ENCODE assay signal across 8 cellular contexts in genomic region chr14:88825078-88825458, GRCh38. TPM values are rescaled to one million over a fixed set of nuclear protein-coding genes. Genes with fewer than 3 reads are reported as not detected.
DNase-seq lines count a peak whose midpoint lies in the region; ATAC-seq, FAIRE-seq and TF ChIP-seq lines count a peak whose summit lies in the region.

No MANE protein-coding gene starts in this region.

- no peak for DNase-seq in AG04450 (ENCODE audit: low read depth, low spot score)
- no peak for DNase-seq in HFFc6
- no peak for DNase-seq in GM12878 (ENCODE audit: low read depth, low spot score)
- no peak for DNase-seq in NCI-H187 (lab: John Stamatoyannopoulos, UW)
- no peak for DNase-seq in HEK293T (ENCODE audit: extremely low spot score)

- peaks cover 22% of the 10 kb centered on the region for H3K36me3 Mint-ChIP-seq in HFFc6 (ENCODE audit: low read depth)

- no peaks in the 10 kb centered on the region for H3K27me3 Mint-ChIP-seq in HFFc6 (ENCODE audit: insufficient read depth)

- H4K20me1 ChIP-seq in GM12878 (ENCODE audit: control insufficient read depth, insufficient read depth), result no peaks in the 10 kb centered on the region

- H3K79me2 ChIP-seq in GM12878 (ENCODE audit: control insufficient read depth, insufficient read depth, low read length), result no peaks in the 10 kb centered on the region

- H3K27ac ChIP-seq in AG04450 (ENCODE audit: low read depth, low read length), result peak overlapping the region; percentile 80
- peak overlapping the region; percentile 52; the same call in 1 of the 2 replicates for H3K27ac ChIP-seq in GM12878 (ENCODE audit: control insufficient read depth, insufficient read depth)
- peak overlapping the region; percentile 72 to 86 for H3K27ac ChIP-seq in liver (ENCODE audit: low read depth in 1 of 2, low read length in 2 of 2)
- peak overlapping the region; percentile 31 for H3K27ac ChIP-seq in urinary bladder (ENCODE audit: low read depth)

- H3K9ac ChIP-seq in GM12878 (ENCODE audit: control insufficient read depth, insufficient read depth, low read length) (peak overlapping the region; percentile 41; the same call in 1 of the 2 replicates), liver (ENCODE audit: low read depth in 1 of 2, low read length in 2 of 2) (peak overlapping the region; percentile 55 to 62)

- H3K27ac Mint-ChIP-seq in HFFc6, result peak overlapping the region; percentile 100

- RAD21 ChIA-PET in GM12878 (lab: Charles Lee; ENCODE audit: unreplicated experiment), result interaction anchor here (1.1 to 2.3 kb wide), 5 partner anchors 13 to 159 kb away, joined by 3 to 8 read pairs (median 4); no protein-coding TSS in a partner anchor

- SMC1A ChIA-PET in GM12878 (lab: Charles Lee; ENCODE audit: uncharacterized antibody, unreplicated experiment), result interaction anchor here (0.6 to 2.6 kb wide), 4 partner anchors 9 to 880 kb away, joined by 3 to 15 read pairs (median 3); no protein-coding TSS in a partner anchor

- H3K9me3 ChIP-seq in AG04450 (ENCODE audit: control insufficient read depth, insufficient read depth, low read length), result peaks cover 3% of the 10 kb centered on the region; the same call in 1 of the 2 replicates
- no peaks in the 10 kb centered on the region for H3K9me3 ChIP-seq in GM12878 (replicated peaks; ENCODE audit: control insufficient read depth, insufficient read depth, low read length)
- no peaks in the 10 kb centered on the region for H3K9me3 ChIP-seq in liver (ENCODE audit: control insufficient read depth in 4 of 4, low read length in 3 of 4)

- in situ Hi-C loops in GM12878 (cut with MboI), result no loop called here

- no TSS peak for BruUV-seq in GM12878 (replicated peaks; lab: Mats Ljungman, UMichigan)

- WGBS in GM12878 (ENCODE audit: insufficient coverage, insufficient replicate concordance, low lambda C conversion rate, missing lambda C conversion rate), result 16% methylated on average over 5 of the region's 5 CpGs
- 3% methylated on average over 5 of the region's 5 CpGs for WGBS in liver
- 3% methylated on average over 5 of the region's 5 CpGs for WGBS in urinary bladder

- H2AFZ ChIP-seq in GM12878 (ENCODE audit: control insufficient read depth, low read depth, low read length), result peak overlapping the region; percentile 98

- no peak for TF ChIP-seq POLR2A in GM12878 (IDR thresholded peaks at IDR 0.05; ENCODE audit: low read depth, low read length)

- H3K4me3 Mint-ChIP-seq in HFFc6, result peak overlapping the region; percentile 95

- POLR2A ChIA-PET in AG04450 (lab: Yijun Ruan, JAX), result interaction anchor here (0.8 to 1.6 kb wide), 9 partner anchors 9 to 176 kb away, joined by 3 to 18 read pairs (median 4); partner anchors contain the start of gene EML5
- POLR2A ChIA-PET in GM12878 (lab: Charles Lee), result no interaction called here
- POLR2A ChIA-PET in HEK293T (lab: Yijun Ruan, JAX), result interaction anchor here (0.8 to 1.6 kb wide), 8 partner anchors 9 to 157 kb away, joined by 3 to 11 read pairs (median 4); partner anchors contain the start of gene EML5

- CTCF ChIA-PET in AG04450 (lab: Charles Lee) (interaction anchor here (1.0 to 1.4 kb wide), 4 partner anchors 11 to 158 kb away, joined by 3 to 11 read pairs (median 5); no protein-coding TSS in a partner anchor), GM12878 (lab: Yijun Ruan, JAX) (interaction anchor here (1.1 to 3.2 kb wide), 4 partner anchors 14 to 635 kb away, joined by 3 to 13 read pairs (median 4); no protein-coding TSS in a partner anchor), HEK293T (lab: Yijun Ruan, JAX) (interaction anchor here (0.6 kb wide), 1 partner anchor 570 kb away, joined by 3 read pairs; no protein-coding TSS in a partner anchor)

- peak overlapping the region; percentile 73 for H3K4me2 ChIP-seq in GM12878 (ENCODE audit: control insufficient read depth, insufficient read depth)

- no peak for ATAC-seq in GM12878
- no peak for ATAC-seq in GM18909 (IDR thresholded peaks at IDR 0.05; ENCODE audit: poor library complexity, unreplicated experiment)

- no peak for TF ChIP-seq EP300 in GM12878 (IDR thresholded peaks at IDR 0.05; ENCODE audit: borderline replicate concordance in 1 of 2, control insufficient read depth in 1 of 2, low read depth in 2 of 2, low read length in 2 of 2)

- no peak for TF ChIP-seq RAD21 in GM12878 (IDR thresholded peaks at IDR 0.05; ENCODE audit: insufficient read depth, low read depth, low read length)
- TF ChIP-seq RAD21 in liver (IDR thresholded peaks at IDR 0.05), result no peak

- intact Hi-C loops in GM12878 (cut with micrococcal nuclease; ENCODE audit: unreplicated experiment), result no loop called here

- H3K4me1 ChIP-seq in GM12878 (ENCODE audit: control insufficient read depth, insufficient read depth, low read length) (0 out of 2 replicates have a peak, but pooled peaks cover 2% of the 10 kb centered on the region), liver (ENCODE audit: control insufficient read depth in 4 of 4, insufficient read depth in 4 of 4, low read length in 3 of 4) (peaks cover 1 to 30% (median 21%) of the 10 kb centered on the region in 4 donors), urinary bladder (ENCODE audit: insufficient read depth) (peaks cover 2% of the 10 kb centered on the region)

- no peak for FAIRE-seq in GM12878 (lab: Jason Lieb, UNC)

- no peaks in the 10 kb centered on the region for H3K36me3 ChIP-seq in GM12878 (ENCODE audit: control insufficient read depth in 2 of 2, insufficient read depth in 2 of 2, low read length in 1 of 2)
- no peaks in the 10 kb centered on the region for H3K36me3 ChIP-seq in liver (ENCODE audit: control insufficient read depth in 4 of 4, insufficient read depth in 3 of 4, low read depth in 1 of 4, low read length in 3 of 4)
- H3K36me3 ChIP-seq in urinary bladder (ENCODE audit: insufficient read depth), result no peaks in the 10 kb centered on the region

- H3K4me3 ChIP-seq in AG04450 (ENCODE audit: low read depth, low read length) (peak overlapping the region; percentile 82), GM12878 (peak overlapping the region; percentile 75), liver (ENCODE audit: low read depth in 1 of 3, low read length in 3 of 3) (peak overlapping the region; percentile 78 to 97 (median 90)), urinary bladder (ENCODE audit: low read depth, low read length) (peak overlapping the region; percentile 71)

- H3K9me3 Mint-ChIP-seq in HFFc6, result 0 out of 2 replicates have a peak, but pooled peaks cover 5% of the 10 kb centered on the region

- TF ChIP-seq CTCF in AG04450 (IDR thresholded peaks at IDR 0.05; ENCODE audit: low read depth, low read length) (no peak), HFFc6 (IDR thresholded peaks at IDR 0.05) (no peak), GM12878 (IDR thresholded peaks at IDR 0.05 in 2 of 3, conservative IDR thresholded peaks at IDR 0.05 in 1 of 3; ENCODE audit: control insufficient read depth in 2 of 3, extremely low read depth in 1 of 3, insufficient read depth in 1 of 3, low read depth in 3 of 3, low read length in 3 of 3) (no peak), liver (IDR thresholded peaks at IDR 0.05; ENCODE audit: low read depth, low read length, missing input control) (no peak)

- H3K4me1 Mint-ChIP-seq in HFFc6 (ENCODE audit: low read depth), result peaks cover 59% of the 10 kb centered on the region

- H3K27me3 ChIP-seq in AG04450 (ENCODE audit: control insufficient read depth, insufficient read depth, low read length) (no peaks in the 10 kb centered on the region), GM12878 (replicated peaks in 1 of 2; ENCODE audit: control insufficient read depth in 2 of 2, insufficient read depth in 2 of 2, low read length in 1 of 2) (no peaks in the 10 kb centered on the region; a peak in 1 of 4 replicates), liver (ENCODE audit: control insufficient read depth in 4 of 4, insufficient read depth in 4 of 4, low read length in 3 of 4) (no peaks in the 10 kb centered on the region)

RNA-seq across cellular contexts. Expression of gene TTC8, which starts 0.6 kb away (rescaled TPM):
- polyA plus RNA-seq in AG04450 (2011; rRNA removed) (70.7 and 83.4 TPM in 2 replicates), GM12878 (2011; rRNA removed) (1.8 and 2.3 TPM in 2 replicates), GM12878 (2014; fragmentation: Illumina TruSeq; extraction: Trizol) (2.9 and 3.6 TPM in 2 replicates), GM12878 (2014; fragmentation: Nextera tagmentation; extraction: Ambion mirVana) (1 to 10 TPM; 1.9 to 3.3 TPM), GM12878 (2014; rRNA removed) (2.8 and 4.6 TPM in 2 replicates), GM12878 (2016; fragmentation: Nextera tagmentation; extraction: Ambion mirVana) (1 to 10 TPM; 2.1 to 2.7 TPM), liver (10 to 100 TPM in 1 of 2 donors, 1 to 10 TPM in 1; 7.3 to 10.7 TPM), urinary bladder (23.2 TPM)
- polyA minus RNA-seq in AG04450 (2011; rRNA and poly(A)+ RNA removed), result 57.7 and 71.4 TPM in 2 replicates
- total RNA-seq in HFFc6 (2021; fragmentation: NEBNext Ultra II Directional; extraction: Animal tissue kit (Norgen Biotek cat#: 25700)), result 10 to 100 TPM; 51.3 to 70.0 (median 58.5) TPM
- total RNA-seq in GM12878 (2013; cell fraction: nucleolus; rRNA removed), result 0.52 and 0.93 TPM in 2 replicates
- total RNA-seq in GM12878 (2014; rRNA removed) (1.5 and 1.6 TPM in 2 replicates), GM12878 (2014; rRNA removed; fragmentation: Illumina TruSeq; extraction: Trizol) (2.1 and 3.7 TPM in 2 replicates), GM12878 (2021) (1.7 and 2.0 TPM in 2 replicates), liver (10 to 100 TPM; 10.1 to 11.7 TPM), urinary bladder (35.8 TPM)
- polyA plus RNA-seq in GM12878 (2011; ENCODE audit: low read depth), result 1.4 TPM
- 1.0 and 1.4 TPM in 2 replicates for polyA plus RNA-seq in GM12878 (2011; cell fraction: cytosol; rRNA removed)
- polyA plus RNA-seq in GM12878 (2011; cell fraction: nucleus; rRNA removed), result 2.2 and 2.4 TPM in 2 replicates
- polyA plus RNA-seq in GM12878 (2012), result 1.3 and 2.1 TPM in 2 replicates
- 2.3 and 4.0 TPM in 2 replicates for polyA minus RNA-seq in GM12878 (2011; rRNA and poly(A)+ RNA removed)
- polyA minus RNA-seq in GM12878 (2011; cell fraction: cytosol; rRNA and poly(A)+ RNA removed), result 1.4 TPM in 1 of 2 replicates, not detected in the other
- 0.85 and 1.6 TPM in 2 replicates for polyA minus RNA-seq in GM12878 (2011; cell fraction: nucleus; rRNA and poly(A)+ RNA removed)

RNA-seq across cellular contexts. Expression of gene EML5, which starts 32.3 kb away (rescaled TPM):
- polyA plus RNA-seq in AG04450 (2011; rRNA removed) (3.0 and 3.6 TPM in 2 replicates), GM12878 (2011; rRNA removed) (0.35 and 0.63 TPM in 2 replicates), GM12878 (2014; fragmentation: Illumina TruSeq; extraction: Trizol) (0.24 and 0.27 TPM in 2 replicates), GM12878 (2014; fragmentation: Nextera tagmentation; extraction: Ambion mirVana) (under 1 TPM; 0.08 to 0.11 TPM), GM12878 (2014; rRNA removed) (0.06 and 0.22 TPM in 2 replicates), GM12878 (2016; fragmentation: Nextera tagmentation; extraction: Ambion mirVana) (under 1 TPM in 1 of 2 experiments, not detected in 1; 0.09 TPM), liver (under 1 TPM; 0.09 to 0.18 TPM), urinary bladder (0.60 TPM)
- 12.0 and 17.1 TPM in 2 replicates for polyA minus RNA-seq in AG04450 (2011; rRNA and poly(A)+ RNA removed)
- total RNA-seq in HFFc6 (2021; fragmentation: NEBNext Ultra II Directional; extraction: Animal tissue kit (Norgen Biotek cat#: 25700)), result 10 to 100 TPM in 5 of 6 experiments, 1 to 10 TPM in 1; 8.7 to 15.7 (median 14.7) TPM
- total RNA-seq in GM12878 (2013; cell fraction: nucleolus; rRNA removed), result 0.07 TPM in 1 of 2 replicates, not detected in the other
- total RNA-seq in GM12878 (2014; rRNA removed) (0.17 and 0.38 TPM in 2 replicates), GM12878 (2014; rRNA removed; fragmentation: Illumina TruSeq; extraction: Trizol) (0.27 and 0.37 TPM in 2 replicates), GM12878 (2021) (0.19 and 0.33 TPM in 2 replicates), liver (1 to 10 TPM in 1 of 2 donors, under 1 TPM in 1; 0.92 to 3.8 TPM), urinary bladder (7.0 TPM)
- 0.14 TPM for polyA plus RNA-seq in GM12878 (2011; ENCODE audit: low read depth)
- 0.16 and 0.18 TPM in 2 replicates for polyA plus RNA-seq in GM12878 (2011; cell fraction: cytosol; rRNA removed)
- 0.80 and 0.82 TPM in 2 replicates for polyA plus RNA-seq in GM12878 (2011; cell fraction: nucleus; rRNA removed)
- polyA plus RNA-seq in GM12878 (2012), result 0.09 and 0.13 TPM in 2 replicates
- polyA minus RNA-seq in GM12878 (2011; rRNA and poly(A)+ RNA removed), result 0.26 and 3.2 TPM in 2 replicates
- polyA minus RNA-seq in GM12878 (2011; cell fraction: cytosol; rRNA and poly(A)+ RNA removed), result 1.4 TPM in 1 of 2 replicates, not detected in the other
- polyA minus RNA-seq in GM12878 (2011; cell fraction: nucleus; rRNA and poly(A)+ RNA removed), result 0.85 and 1.5 TPM in 2 replicates
